Comparison of ENCODE assay signal across 10 cellular contexts in genomic region chr12:31773867-31774266, GRCh38. TPM values are rescaled to one million over a fixed set of nuclear protein-coding genes. Genes with fewer than 3 reads are reported as not detected.
DNase-seq lines count a peak whose midpoint lies in the region; ATAC-seq, FAIRE-seq and TF ChIP-seq lines count a peak whose summit lies in the region.
"Had no signal": no experiment of that assay in that cellular context is flagged by ENCODE, and none has a peak within 500 bp of the region (broad histone marks: within the 10 kb centered on the region; RNA-seq: fewer than 3 reads in every experiment).

No MANE protein-coding gene starts in this region.

- intact Hi-C loops in K562 (cut with micrococcal nuclease), result no loop called here
- intact Hi-C loops in activated CD4-positive, alpha-beta T cell treated with anti-CD3 and anti-CD28 coated beads, Interleukin-2, amount 10 ng/mL, durations not matched to agents 24 days and 14 days (cut with micrococcal nuclease), result no loop called here

- no peak for TF ChIP-seq POLR2A in K562 (conservative IDR thresholded peaks at IDR 0.05)

- in situ Hi-C loops in K562 (cut with MboI), result no loop called here

- ATAC-seq in HG02884 (IDR thresholded peaks at IDR 0.05; ENCODE audit: unreplicated experiment) (peak; percentile 60), K562 (peak; percentile 74), omental fat pad (ENCODE audit: low FRiP score) (peak; percentile 84)

- TF ChIP-seq RAD21 in K562 (CRISPR knock-in tag; conservative IDR thresholded peaks at IDR 0.05 in 1 of 2, IDR thresholded peaks at IDR 0.05 in 1 of 2), result no peak

- no peak overlapping the region for H3K27ac ChIP-seq in K562 (ENCODE audit: extremely low read depth, low read depth, low read length)
- H3K27ac ChIP-seq: 22Rv1 had no signal

- no peak overlapping the region for H2AFZ ChIP-seq in K562 (ENCODE audit: low read depth, low read length)

- no peaks in the 10 kb centered on the region for H3K4me1 Mint-ChIP-seq in activated CD4-positive, alpha-beta T cell treated with anti-CD3 and anti-CD28 coated beads, Interleukin-2, amount 10 ng/mL, durations not matched to agents 24 days and 14 days

- no peaks in the 10 kb centered on the region for H3K36me3 ChIP-seq in K562 (ENCODE audit: control insufficient read depth, insufficient read depth, low read length)

- TF ChIP-seq EP300 in K562 (IDR thresholded peaks at IDR 0.05; ENCODE audit: low read length), result no peak

- BruUV-seq in K562 (replicated peaks; lab: Mats Ljungman, UMichigan), result no TSS peak

- no peak for FAIRE-seq in K562 (lab: Jason Lieb, UNC)

- no peaks in the 10 kb centered on the region for H3K79me2 ChIP-seq in K562 (ENCODE audit: control insufficient read depth, insufficient read depth, low read length)

- H3K4me2 ChIP-seq in K562 (ENCODE audit: insufficient read depth, low read length), result no peak overlapping the region

- H3K9ac ChIP-seq in K562 (ENCODE audit: insufficient read depth in 1 of 2, low read depth in 2 of 2, low read length in 2 of 2), result no peak overlapping the region

- CTCF ChIA-PET in K562 (lab: Yijun Ruan, JAX; ENCODE audit: low intra/inter-chr PET ratio), result no interaction called here

- H3K27me3 Mint-ChIP-seq in activated CD4-positive, alpha-beta T cell treated with anti-CD3 and anti-CD28 coated beads, Interleukin-2, amount 10 ng/mL, durations not matched to agents 24 days and 14 days, result no peaks in the 10 kb centered on the region

- H3K4me1 ChIP-seq in K562 (replicated peaks in 1 of 2; ENCODE audit: control insufficient read depth in 2 of 2, insufficient read depth in 2 of 2, low read length in 2 of 2), result no peaks in the 10 kb centered on the region; a peak in 1 of 5 replicates

- H3K9me1 ChIP-seq in K562 (ENCODE audit: control insufficient read depth, insufficient read depth, low read length), result no peaks in the 10 kb centered on the region

- POLR2A ChIA-PET in K562 (lab: Yijun Ruan, JAX), result interaction anchor here (1.3 kb wide), 1 partner anchor 12 kb away, joined by 3 read pairs; no protein-coding TSS in a partner anchor

- no peak overlapping the region for H3K4me3 ChIP-seq in K562

- H3K4me3 Mint-ChIP-seq in activated CD4-positive, alpha-beta T cell treated with anti-CD3 and anti-CD28 coated beads, Interleukin-2, amount 10 ng/mL, durations not matched to agents 24 days and 14 days, result no peak overlapping the region

- DNase-seq in DMS53 (lab: John Stamatoyannopoulos, UW), result peak; percentile 52
- DNase-seq in DMS53 treated with DMSO at 0.1 percent for 48 hours (lab: John Stamatoyannopoulos, UW; ENCODE audit: unreplicated experiment), result no peak
- no peak for DNase-seq in K562 (ENCODE audit: extremely low read depth in 1 of 4, low spot score in 3 of 4)
- DNase-seq in omental fat pad (ENCODE audit: low spot score), result no peak
- no peak for DNase-seq in cerebellar nuclear complex (lab: John Stamatoyannopoulos, UW)
- no peak for DNase-seq in NCI-H1436 (lab: John Stamatoyannopoulos, UW)
- DNase-seq in activated CD4-positive, alpha-beta T cell treated with anti-CD3 and anti-CD28 coated beads, Interleukin-2, amount 10 ng/mL, durations not matched to agents 24 days and 14 days, result no peak
- DNase-seq: activated gamma-delta T cell had no signal

- H3K9me3 Mint-ChIP-seq in activated CD4-positive, alpha-beta T cell treated with anti-CD3 and anti-CD28 coated beads, Interleukin-2, amount 10 ng/mL, durations not matched to agents 24 days and 14 days, result no peaks in the 10 kb centered on the region

- TF ChIP-seq CTCF in K562 (IDR thresholded peaks at IDR 0.05 in 2 of 3, conservative IDR thresholded peaks at IDR 0.05 in 1 of 3; ENCODE audit: insufficient read depth in 2 of 3, low read depth in 1 of 3, low read length in 3 of 3), result no peak
- TF ChIP-seq CTCF in omental fat pad (IDR thresholded peaks at IDR 0.05), result no peak

- H3K36me3 Mint-ChIP-seq in activated CD4-positive, alpha-beta T cell treated with anti-CD3 and anti-CD28 coated beads, Interleukin-2, amount 10 ng/mL, durations not matched to agents 24 days and 14 days (ENCODE audit: low read depth), result no peaks in the 10 kb centered on the region

- WGBS in K562 (ENCODE audit: insufficient coverage, low coverage, missing lambda C conversion rate), result 41% methylated on average over 2 of the region's 2 CpGs

- H3K27me3 ChIP-seq in K562 (ENCODE audit: control insufficient read depth in 2 of 2, insufficient read depth in 2 of 2, low read length in 2 of 2), result no peaks in the 10 kb centered on the region

- H3K9me3 ChIP-seq in K562 (replicated peaks; ENCODE audit: control insufficient read depth, insufficient read depth, low read depth, low read length), result no peaks in the 10 kb centered on the region

- H4K20me1 ChIP-seq in K562 (replicated peaks; ENCODE audit: control insufficient read depth, insufficient read depth, low read length), result no peaks in the 10 kb centered on the region

- no peak overlapping the region for H3K27ac Mint-ChIP-seq in activated CD4-positive, alpha-beta T cell treated with anti-CD3 and anti-CD28 coated beads, Interleukin-2, amount 10 ng/mL, durations not matched to agents 24 days and 14 days

TF ChIP-seq in K562, 482 proteins besides CTCF, POLR2A, EP300 and RAD21:
- TF ChIP-seq ZNF75A (CRISPR knock-in tag; IDR thresholded peaks at IDR 0.05) (no peak), LARP7 (IDR thresholded peaks at IDR 0.05) (no peak), BCOR (IDR thresholded peaks at IDR 0.05) (no peak), NR4A1 (CRISPR knock-in tag; IDR thresholded peaks at IDR 0.05) (no peak), NR4A1 (tag; IDR thresholded peaks at IDR 0.05) (no peak), STAT5B (CRISPR knock-in tag; IDR thresholded peaks at IDR 0.05) (no peak)

RNA-seq across cellular contexts. Expression of gene AMN1, which starts 45.0 kb away (rescaled TPM):
- total RNA-seq in K562 (2011; cell fraction: chromatin; rRNA removed; ENCODE audit: low replicate concordance), result 13.1 and 20.6 TPM in 2 replicates
- total RNA-seq in K562 (2011; cell fraction: nucleolus; rRNA removed), result 7.5 and 9.8 TPM in 2 replicates
- total RNA-seq in K562 (2011; cell fraction: nucleoplasm; rRNA removed), result 12.9 and 18.0 TPM in 2 replicates
- total RNA-seq in K562 (2014; rRNA removed), result 5.2 and 6.1 TPM in 2 replicates
- total RNA-seq in K562 (2014; rRNA removed; fragmentation: Illumina TruSeq; extraction: Trizol), result 10.3 and 12.4 TPM in 2 replicates
- 7.5 and 7.9 TPM in 2 replicates for total RNA-seq in K562 (2015; rRNA removed; fragmentation: Illumina TruSeq; extraction: Trizol)
- 5.4 and 8.8 TPM in 2 replicates for total RNA-seq in K562 (2021)
- 25.8 and 26.6 TPM in 2 replicates for polyA plus RNA-seq in K562 (2011; rRNA removed)
- 6.7 and 21.0 TPM in 2 replicates for polyA plus RNA-seq in K562 (2011; cell fraction: cytosol; rRNA removed)
- polyA plus RNA-seq in K562 (2011; cell fraction: nucleus; rRNA removed), result 10.9 and 20.0 TPM in 2 replicates
- polyA plus RNA-seq in K562 (2012), result 6.8 and 13.1 TPM in 2 replicates
- 11.4 and 13.3 TPM in 2 replicates for polyA plus RNA-seq in K562 (2014; fragmentation: Illumina TruSeq; extraction: Trizol)
- polyA plus RNA-seq in K562 (2014; fragmentation: Nextera tagmentation; extraction: Ambion mirVana), result 10 to 100 TPM; 26.9 to 27.6 TPM
- polyA plus RNA-seq in K562 (2014; rRNA removed), result 12.8 and 13.0 TPM in 2 replicates
- 18.5 and 19.7 TPM in 2 replicates for polyA minus RNA-seq in K562 (2011; rRNA and poly(A)+ RNA removed)
- 5.2 and 7.9 TPM in 2 replicates for polyA minus RNA-seq in K562 (2011; cell fraction: cytosol; rRNA and poly(A)+ RNA removed)
- 3.0 and 9.9 TPM in 2 replicates for polyA minus RNA-seq in K562 (2011; cell fraction: nucleus; rRNA and poly(A)+ RNA removed)
- 10 to 100 TPM in 2 of 4 donors, 1 to 10 TPM in 2; 6.8 to 27.6 (median 10.0) TPM for total RNA-seq in omental fat pad
- total RNA-seq in activated CD4-positive, alpha-beta T cell treated with anti-CD3 and anti-CD28 coated beads, Interleukin-2, amount 10 ng/mL, durations not matched to agents 24 days and 14 days, result 2.3 and 2.4 TPM in 2 replicates
